In genomic region chr1:14320518-14320917, GRCh38 we compare ENCODE assay signal across 14 cellular contexts.
DNase-seq lines count a peak whose midpoint lies in the region; ATAC-seq and TF ChIP-seq lines count a peak whose summit lies in the region.
"Had no signal": no experiment of that assay in that cellular context is flagged by ENCODE, and none has a peak within 500 bp of the region (broad histone marks: within the 10 kb centered on the region; RNA-seq: fewer than 3 reads in every experiment).

No MANE protein-coding gene starts in this region.

- H3K9me2 ChIP-seq in MM.1S (replicated peaks; ENCODE audit: insufficient read depth, low read length) = no peaks in the 10 kb centered on the region

- no peaks in the 10 kb centered on the region for H3K9me3 ChIP-seq in MM.1S (replicated peaks; ENCODE audit: insufficient read depth, low read length)
- H3K9me3 ChIP-seq: esophagus muscularis mucosa, tibial nerve had no signal

- no peaks in the 10 kb centered on the region for H3K79me2 ChIP-seq in MM.1S (ENCODE audit: low read length)

- no peaks in the 10 kb centered on the region for H3K27me3 ChIP-seq in MM.1S (replicated peaks; ENCODE audit: insufficient read depth, low read length)
- H3K27me3 ChIP-seq: esophagus muscularis mucosa, sigmoid colon, tibial nerve had no signal

- H3K36me3 ChIP-seq in MM.1S (replicated peaks; ENCODE audit: insufficient read depth, low read length) = no peaks in the 10 kb centered on the region
- H3K36me3 ChIP-seq: esophagus muscularis mucosa, sigmoid colon, tibial nerve had no signal

- no peak for ATAC-seq in GM19452 (IDR thresholded peaks at IDR 0.05; ENCODE audit: unreplicated experiment)

- H3K4me1 ChIP-seq in MM.1S (ENCODE audit: low read length) = peaks cover 14% of the 10 kb centered on the region
- H3K4me1 ChIP-seq: esophagus muscularis mucosa, sigmoid colon, tibial nerve had no signal

- peak overlapping the region; percentile 28; the same call in 1 of the 2 replicates for H3K4me2 ChIP-seq in MM.1S (ENCODE audit: low read depth, low read length)

- H4K20me1 ChIP-seq in MM.1S (ENCODE audit: insufficient read depth, low read length) = no peaks in the 10 kb centered on the region

- DNase-seq in GF-D8 (lab: John Stamatoyannopoulos, UW) (peak; percentile 81), MM.1S (peak; percentile 71), T1000 (lab: John Stamatoyannopoulos, UW) (peak; percentile 48), iris pigment epithelial cell (ENCODE audit: low read depth) (peak; percentile 59), cortex of kidney (lab: John Stamatoyannopoulos, UW) (no peak), RKO (ENCODE audit: low spot score) (no peak), NOMO-1 treated with DMSO at 0.1 percent for 48 hours (lab: John Stamatoyannopoulos, UW; ENCODE audit: unreplicated experiment) (no peak)
- DNase-seq: activated CD8-positive, alpha-beta memory T cell treated with anti-CD3 and anti-CD28 coated beads, Interleukin-2, amount 50 U/mL, for 48 hours; Calu3; NCI-H187 treated with DMSO at 0.1 percent for 48 hours; sigmoid colon had no signal

- no peak overlapping the region for H2AFZ ChIP-seq in MM.1S (ENCODE audit: low read length)

- no peak overlapping the region for H3K27ac ChIP-seq in MM.1S (ENCODE audit: low read length)
- H3K27ac ChIP-seq: esophagus muscularis mucosa, sigmoid colon, tibial nerve had no signal

- no peaks in the 10 kb centered on the region for H3F3A ChIP-seq in MM.1S (ENCODE audit: insufficient read depth, low read length)

- no peak overlapping the region for H3K4me3 ChIP-seq in MM.1S (ENCODE audit: low read length)
- H3K4me3 ChIP-seq: esophagus muscularis mucosa, sigmoid colon, tibial nerve had no signal

- no peak for TF ChIP-seq CTCF in MM.1S (IDR thresholded peaks at IDR 0.05; ENCODE audit: low read length)

- H3K9ac ChIP-seq in MM.1S (ENCODE audit: low read length) = no peak overlapping the region

Comparison
In these comparisons a context has a peak if more than half of its experiments do, and no peak if none do; other contexts are left out.
1. DNase-seq: peak in GF-D8 (single experiment), MM.1S (single experiment), T1000 (single experiment) and iris pigment epithelial cell (single experiment); none in cortex of kidney (single experiment), RKO (single experiment) and NOMO-1 treated with DMSO at 0.1 percent for 48 hours (single experiment).